Comparison of ENCODE assay signal across 8 cellular contexts in genomic region chr22:37607010-37607911, GRCh38. TPM values are rescaled to one million over a fixed set of nuclear protein-coding genes. Genes with fewer than 3 reads are reported as not detected.
A peak's percentile ranks its signal among the peaks of the same experiment; 100 is the strongest.
DNase-seq lines count a peak whose midpoint lies in the region; ATAC-seq and TF ChIP-seq lines count a peak whose summit lies in the region.

No MANE protein-coding gene starts in this region.

- H3K27ac Mint-ChIP-seq in naive thymus-derived CD8-positive, alpha-beta T cell: peak overlapping the region; percentile 48 to 99 (median 98)
- H3K27ac Mint-ChIP-seq in stimulated activated memory B cell treated with anti-CD40 and anti-IgM and Interleukin-4, amounts not matched to agents 10 μg/mL and 1 μg/mL and 100 μg/mL, for 72 hours: peak overlapping the region; percentile 99

- DNase-seq in GDM1 (lab: John Stamatoyannopoulos, UW) (peak; percentile 55), Karpas-422 (peak; percentile 94), RKO (ENCODE audit: low spot score) (peak; percentile 72), fibroblast of pulmonary artery (ENCODE audit: low read depth) (peak; percentile 58), GOT3 (lab: John Stamatoyannopoulos, UW) (no peak)
- peak; percentile 89 for DNase-seq in activated T-helper 1 cell treated with anti-CD3 and anti-CD28 coated beads, Interleukin-2, amount 50 U/mL, for 16 hours (ENCODE audit: low read depth in 1 of 2, low spot score in 1 of 2)
- DNase-seq in naive thymus-derived CD8-positive, alpha-beta T cell: peak; percentile 81 to 96 (median 90)

- H3K27ac ChIP-seq in Karpas-422 (ENCODE audit: low read length): peak overlapping the region; percentile 87; the same call in 1 of the 2 replicates

- peak overlapping the region; percentile 87 to 96 (median 90) for H3K4me3 Mint-ChIP-seq in naive thymus-derived CD8-positive, alpha-beta T cell
- peak overlapping the region; percentile 95 for H3K4me3 Mint-ChIP-seq in stimulated activated memory B cell treated with anti-CD40 and anti-IgM and Interleukin-4, amounts not matched to agents 10 μg/mL and 1 μg/mL and 100 μg/mL, for 72 hours

- peaks cover 30 to 69% (median 65%) of the 10 kb centered on the region in 4 donors for H3K4me1 Mint-ChIP-seq in naive thymus-derived CD8-positive, alpha-beta T cell
- peaks cover 32% of the 10 kb centered on the region for H3K4me1 Mint-ChIP-seq in stimulated activated memory B cell treated with anti-CD40 and anti-IgM and Interleukin-4, amounts not matched to agents 10 μg/mL and 1 μg/mL and 100 μg/mL, for 72 hours

- H3K27me3 Mint-ChIP-seq in naive thymus-derived CD8-positive, alpha-beta T cell: no peaks in the 10 kb centered on the region
- H3K27me3 Mint-ChIP-seq in stimulated activated memory B cell treated with anti-CD40 and anti-IgM and Interleukin-4, amounts not matched to agents 10 μg/mL and 1 μg/mL and 100 μg/mL, for 72 hours: peaks cover 8% of the 10 kb centered on the region

- peak overlapping the region; percentile 78 for H3K4me2 ChIP-seq in Karpas-422 (ENCODE audit: low read depth, low read length, poor library complexity, severe bottlenecking)

- POLR2A ChIA-PET in naive thymus-derived CD8-positive, alpha-beta T cell (lab: Charles Lee): interaction anchor here (0.8 to 64.1 kb wide), 18 partner anchors 8 to 831 kb away, joined by 3 to 2283 read pairs (median 5); partner anchors contain the start of genes ANKRD54, IFT27, LGALS1 and MFNG

- peak; percentile 25 to 27 for ATAC-seq in naive thymus-derived CD8-positive, alpha-beta T cell
- peak; percentile 55 for ATAC-seq in stimulated activated memory B cell treated with anti-CD40 and anti-IgM and Interleukin-4, amounts not matched to agents 10 μg/mL and 1 μg/mL and 100 μg/mL, for 72 hours

- H3K36me3 Mint-ChIP-seq in naive thymus-derived CD8-positive, alpha-beta T cell: no peaks in the 10 kb centered on the region
- peaks cover 6% of the 10 kb centered on the region for H3K36me3 Mint-ChIP-seq in stimulated activated memory B cell treated with anti-CD40 and anti-IgM and Interleukin-4, amounts not matched to agents 10 μg/mL and 1 μg/mL and 100 μg/mL, for 72 hours

- peaks cover 3% of the 10 kb centered on the region; the same call in 1 of the 2 replicates for H3K36me3 ChIP-seq in Karpas-422 (ENCODE audit: insufficient read depth, low read length)

- peak overlapping the region; percentile 95 for H2AFZ ChIP-seq in Karpas-422 (ENCODE audit: low read length)

- no peaks in the 10 kb centered on the region for H4K20me1 ChIP-seq in Karpas-422 (ENCODE audit: insufficient read depth, low read depth, low read length)

- peak; percentile 97 for TF ChIP-seq CTCF in fibroblast of pulmonary artery (IDR thresholded peaks at IDR 0.05; ENCODE audit: low read length, missing control alignments)

- no peaks in the 10 kb centered on the region for H3K27me3 ChIP-seq in Karpas-422 (ENCODE audit: low read length)

- H3K9me3 Mint-ChIP-seq in naive thymus-derived CD8-positive, alpha-beta T cell: no peaks in the 10 kb centered on the region
- H3K9me3 Mint-ChIP-seq in stimulated activated memory B cell treated with anti-CD40 and anti-IgM and Interleukin-4, amounts not matched to agents 10 μg/mL and 1 μg/mL and 100 μg/mL, for 72 hours: no peaks in the 10 kb centered on the region

- H3K4me1 ChIP-seq in Karpas-422 (ENCODE audit: low read length): peaks cover 33% of the 10 kb centered on the region

- peak overlapping the region; percentile 61 for H3K4me3 ChIP-seq in Karpas-422 (ENCODE audit: low read length)
- H3K4me3 ChIP-seq in fibroblast of pulmonary artery (replicated peaks; ENCODE audit: low read depth, low read length): peak overlapping the region; percentile 44

- peak overlapping the region; percentile 52 for H3K9ac ChIP-seq in Karpas-422 (ENCODE audit: low read length)

- H3K9me3 ChIP-seq in Karpas-422 (ENCODE audit: low read length): no peaks in the 10 kb centered on the region

- H3K79me2 ChIP-seq in Karpas-422 (ENCODE audit: low read length): peaks cover 29% of the 10 kb centered on the region

- no peaks in the 10 kb centered on the region for H3K9me2 ChIP-seq in Karpas-422 (replicated peaks; ENCODE audit: insufficient read depth, low read length)

RNA-seq across cellular contexts. Expression of gene GGA1, which starts 1.4 kb away (rescaled TPM):
- total RNA-seq in Karpas-422 (2014; rRNA removed; shearing (Covaris generic); ENCODE audit: low replicate concordance): 64.3 and 97.3 TPM in 2 replicates
- total RNA-seq in naive thymus-derived CD8-positive, alpha-beta T cell: 100 to 1,000 TPM; 103 to 110 TPM
- polyA plus RNA-seq in naive thymus-derived CD8-positive, alpha-beta T cell: 10 to 100 TPM; 20.3 to 24.5 (median 22.6) TPM

RNA-seq across cellular contexts. Expression of gene LGALS2, which starts 27.4 kb away (rescaled TPM):
- not detected in 2 replicates for total RNA-seq in Karpas-422 (2014; rRNA removed; shearing (Covaris generic); ENCODE audit: low replicate concordance)
- total RNA-seq in naive thymus-derived CD8-positive, alpha-beta T cell: not detected
- not detected for polyA plus RNA-seq in naive thymus-derived CD8-positive, alpha-beta T cell

RNA-seq across cellular contexts. Expression of gene SH3BP1, which starts 32.2 kb away (rescaled TPM):
- 43.2 and 50.4 TPM in 2 replicates for total RNA-seq in Karpas-422 (2014; rRNA removed; shearing (Covaris generic); ENCODE audit: low replicate concordance)
- 10 to 100 TPM; 77.9 to 79.0 TPM for total RNA-seq in naive thymus-derived CD8-positive, alpha-beta T cell
- 10 to 100 TPM; 16.9 to 26.5 (median 25.6) TPM for polyA plus RNA-seq in naive thymus-derived CD8-positive, alpha-beta T cell

RNA-seq across cellular contexts. Expression of gene CDC42EP1, which starts 47.0 kb away (rescaled TPM):
- not detected in 2 replicates for total RNA-seq in Karpas-422 (2014; rRNA removed; shearing (Covaris generic); ENCODE audit: low replicate concordance)
- total RNA-seq in naive thymus-derived CD8-positive, alpha-beta T cell: not detected
- polyA plus RNA-seq in naive thymus-derived CD8-positive, alpha-beta T cell: not detected

RNA-seq across cellular contexts. Expression of gene PDXP, which starts 51.3 kb away (rescaled TPM):
- 75.3 and 78.9 TPM in 2 replicates for total RNA-seq in Karpas-422 (2014; rRNA removed; shearing (Covaris generic); ENCODE audit: low replicate concordance)
- total RNA-seq in naive thymus-derived CD8-positive, alpha-beta T cell: 1 to 10 TPM; 4.3 to 5.9 TPM
- 1 to 10 TPM; 1.7 to 9.6 (median 5.8) TPM for polyA plus RNA-seq in naive thymus-derived CD8-positive, alpha-beta T cell
